14 cellular contexts compared by ENCODE assay signal in the genomic region with DNA sequence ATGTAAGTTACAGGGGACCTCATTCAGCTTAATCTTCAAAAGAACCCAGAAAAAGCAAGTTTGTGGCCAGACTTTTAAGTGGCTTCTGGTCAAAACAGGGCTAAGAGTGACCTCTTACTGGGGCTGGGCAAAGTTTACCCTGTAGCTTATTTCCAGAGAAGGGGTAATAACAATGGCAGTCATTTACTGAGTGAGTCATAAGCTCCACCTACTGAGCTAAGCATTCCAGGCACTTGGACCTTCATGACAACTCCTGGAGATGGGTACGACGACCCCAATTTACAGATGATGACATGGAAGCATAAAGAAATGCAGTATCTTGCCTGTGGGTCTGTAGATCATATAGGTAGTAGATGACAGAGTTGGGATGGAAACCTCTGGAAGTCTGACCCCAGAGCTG. TPM values are rescaled to one million over a fixed set of nuclear protein-coding genes. Genes with fewer than 3 reads are reported as not detected.
"Had no signal": no experiment of that assay in that cellular context is flagged by ENCODE, and none has a peak within 500 bp of the region (broad histone marks: within the 10 kb centered on the region; RNA-seq: fewer than 3 reads in every experiment).

No MANE protein-coding gene starts in this region.

- H3K4me1 ChIP-seq: colonic mucosa, stomach had no signal

- H3K4me3 ChIP-seq: colonic mucosa, stomach had no signal

- H3K9me3 ChIP-seq: colonic mucosa, stomach had no signal

- DNase-seq: activated naive CD4-positive, alpha-beta T cell treated with anti-CD3 and anti-CD28 coated beads, Interleukin-2, amount 10 ng/mL, durations not matched to agents 7 days and 5 days; caudate nucleus; colonic mucosa; effector CD8-positive, alpha-beta T cell; mammary epithelial cell; stomach had no signal

- H3K36me3 ChIP-seq: colonic mucosa, stomach had no signal

- H3K27me3 ChIP-seq: colonic mucosa had no signal

RNA-seq across cellular contexts. Expression of a gene that starts 4.7 kb away (rescaled TPM):
- total RNA-seq: activated T-helper 2 cell treated with anti-CD3 and anti-CD28 coated beads, Interferon-gamma antibody, Interleukin-2, Interleukin-4, amounts not matched to agents 10 μg/mL and 5 μg/mL and 100 μg/mL, durations not matched to agents 14 hours and 24 hours and 36 hours; colonic mucosa; glomerular endothelial cell; mammary epithelial cell; osteoblast; pulmonary artery endothelial cell; skeletal muscle tissue; stomach; T-helper 2 cell treated with Interferon-gamma antibody and Interleukin-4, amounts not matched to agents 100 ng/mL and 5 ng/mL, for 36 hours; urinary bladder had no signal
- polyA plus RNA-seq: adipose tissue, mammary epithelial cell, stomach, urinary bladder had no signal
